1 cellular context compared by ENCODE assay signal in genomic region chr9:131728961-131729360, GRCh38.
TF ChIP-seq lines count a peak whose summit lies in the region.

No MANE protein-coding gene starts in this region.

TF ChIP-seq in SK-N-SH treated with all-trans-retinoic acid at 6 μM for 48 hours, 23 proteins besides CTCF, POLR2A, EP300 and RAD21 (continued from another document):
- TF ChIP-seq BACH2 (CRISPR knock-in tag; IDR thresholded peaks at IDR 0.05; ENCODE audit: borderline replicate concordance) = no peak
- no peak for TF ChIP-seq POU6F1 (CRISPR knock-in tag; IDR thresholded peaks at IDR 0.05; ENCODE audit: borderline replicate concordance, low read depth)
- TF ChIP-seq GLIS3 (CRISPR knock-in tag; IDR thresholded peaks at IDR 0.05) = no peak
